37 cellular contexts compared by ENCODE assay signal in genomic region chr2:159116922-159117321, GRCh38.
"Had no signal": no experiment of that assay in that cellular context is flagged by ENCODE, and none has a peak within 500 bp of the region (broad histone marks: within the 10 kb centered on the region; RNA-seq: fewer than 3 reads in every experiment).

No MANE protein-coding gene starts in this region.

- H3K36me3 Mint-ChIP-seq: activated CD8-positive, alpha-beta memory T cell treated with anti-CD3 and anti-CD28 coated beads, Interleukin-2, amount 10 ng/mL, durations not matched to agents 7 days and 5 days; activated naive CD4-positive, alpha-beta T cell treated with anti-CD3 and anti-CD28 coated beads, Interleukin-2, amount 10 ng/mL, durations not matched to agents 7 days and 5 days; activated naive CD4-positive, alpha-beta T cell treated with anti-CD3 and anti-CD28 coated beads, Interleukin-2, amount 50 U/mL, for 24 hours; activated naive CD8-positive, alpha-beta T cell; activated naive CD8-positive, alpha-beta T cell treated with anti-CD3 and anti-CD28 coated beads, Interleukin-2, amount 10 ng/mL, durations not matched to agents 7 days and 5 days; WTC11 had no signal

- H3K27ac Mint-ChIP-seq: activated CD4-positive, alpha-beta memory T cell treated with anti-CD3 and anti-CD28 coated beads, Interleukin-2, amount 10 ng/mL, durations not matched to agents 7 days and 5 days; activated CD4-positive, alpha-beta T cell treated with anti-CD3 and anti-CD28 coated beads for 36 hours; activated CD4-positive, alpha-beta T cell treated with anti-CD3 and anti-CD28 coated beads, Interleukin-2, amount 10 ng/mL, durations not matched to agents 7 days and 5 days; activated CD8-positive, alpha-beta memory T cell treated with anti-CD3 and anti-CD28 coated beads, Interleukin-2, amount 10 ng/mL, durations not matched to agents 7 days and 5 days; activated CD8-positive, alpha-beta T cell treated with anti-CD3 and anti-CD28 coated beads, Interleukin-2, amount 10 ng/mL, durations not matched to agents 7 days and 5 days; activated naive CD4-positive, alpha-beta T cell treated with anti-CD3 and anti-CD28 coated beads, Interleukin-2, amount 10 ng/mL, durations not matched to agents 7 days and 5 days; activated naive CD4-positive, alpha-beta T cell treated with anti-CD3 and anti-CD28 coated beads, Interleukin-2, amount 50 U/mL, for 24 hours; activated naive CD8-positive, alpha-beta T cell; activated naive CD8-positive, alpha-beta T cell treated with anti-CD3 and anti-CD28 coated beads, Interleukin-2, amount 10 ng/mL, durations not matched to agents 7 days and 5 days; activated naive CD8-positive, alpha-beta T cell treated with anti-CD3 and anti-CD28 coated beads, Interleukin-2, amount 50 U/mL, for 24 hours; activated T-cell treated with anti-CD3 and anti-CD28 coated beads, Interleukin-2, amount 50 U/mL, for 24 hours; activated T-helper 2 cell treated with anti-CD3 and anti-CD28 coated beads, Interferon-gamma antibody, Interleukin-2, Interleukin-4, amounts not matched to agents 10 μg/mL and 5 μg/mL and 100 μg/mL, durations not matched to agents 14 hours and 24 hours and 36 hours; brain; T-helper 1 cell treated with Interleukin-12 subunit alpha and Interleukin-12 subunit beta and Interleukin-4 antibody, amounts not matched to agents 30 μg/mL and 1 μg/mL, for 36 hours; T-helper 2 cell treated with Interferon-gamma antibody and Interleukin-4, amounts not matched to agents 5 μg/mL and 100 μg/mL, for 36 hours; WTC11 had no signal

- H3K4me1 Mint-ChIP-seq: activated CD8-positive, alpha-beta memory T cell treated with anti-CD3 and anti-CD28 coated beads, Interleukin-2, amount 10 ng/mL, durations not matched to agents 7 days and 5 days; activated naive CD8-positive, alpha-beta T cell treated with anti-CD3 and anti-CD28 coated beads, Interleukin-2, amount 50 U/mL, for 24 hours; central memory CD8-positive, alpha-beta T cell had no signal

- H3K27ac ChIP-seq: ascending aorta, cardiac muscle cell, WERI-Rb-1 had no signal

- H3K9me3 ChIP-seq: ascending aorta had no signal

- H3K4me3 Mint-ChIP-seq: activated CD4-positive, alpha-beta memory T cell treated with anti-CD3 and anti-CD28 coated beads, Interleukin-2, amount 10 ng/mL, durations not matched to agents 7 days and 5 days; activated CD4-positive, alpha-beta T cell treated with anti-CD3 and anti-CD28 coated beads for 36 hours; activated CD4-positive, alpha-beta T cell treated with anti-CD3 and anti-CD28 coated beads, Interleukin-2, amount 10 ng/mL, durations not matched to agents 7 days and 5 days; activated CD8-positive, alpha-beta memory T cell treated with anti-CD3 and anti-CD28 coated beads, Interleukin-2, amount 10 ng/mL, durations not matched to agents 7 days and 5 days; activated CD8-positive, alpha-beta T cell treated with anti-CD3 and anti-CD28 coated beads, Interleukin-2, amount 10 ng/mL, durations not matched to agents 7 days and 5 days; activated naive CD4-positive, alpha-beta T cell treated with anti-CD3 and anti-CD28 coated beads, Interleukin-2, amount 10 ng/mL, durations not matched to agents 7 days and 5 days; activated naive CD4-positive, alpha-beta T cell treated with anti-CD3 and anti-CD28 coated beads, Interleukin-2, amount 50 U/mL, for 24 hours; activated naive CD8-positive, alpha-beta T cell; activated naive CD8-positive, alpha-beta T cell treated with anti-CD3 and anti-CD28 coated beads, Interleukin-2, amount 10 ng/mL, durations not matched to agents 7 days and 5 days; activated naive CD8-positive, alpha-beta T cell treated with anti-CD3 and anti-CD28 coated beads, Interleukin-2, amount 50 U/mL, for 24 hours; activated T-cell treated with anti-CD3 and anti-CD28 coated beads, Interleukin-2, amount 50 U/mL, for 24 hours; brain; central memory CD8-positive, alpha-beta T cell; T-helper 1 cell treated with Interleukin-12 subunit alpha and Interleukin-12 subunit beta and Interleukin-4 antibody, amounts not matched to agents 30 μg/mL and 1 μg/mL, for 36 hours; T-helper 2 cell treated with Interferon-gamma antibody and Interleukin-4, amounts not matched to agents 5 μg/mL and 100 μg/mL, for 36 hours; WTC11 had no signal

- H3K36me3 ChIP-seq: ascending aorta, cardiac muscle cell, WERI-Rb-1 had no signal

- DNase-seq: activated CD4-positive, alpha-beta memory T cell treated with anti-CD3 and anti-CD28 coated beads, Interleukin-2, amount 10 ng/mL, durations not matched to agents 7 days and 5 days; activated CD4-positive, alpha-beta T cell treated with anti-CD3 and anti-CD28 coated beads for 1 hour; activated CD4-positive, alpha-beta T cell treated with anti-CD3 and anti-CD28 coated beads for 36 hours; activated CD4-positive, alpha-beta T cell treated with anti-CD3 and anti-CD28 coated beads for 48 hours; activated CD4-positive, alpha-beta T cell treated with anti-CD3 and anti-CD28 coated beads, Interleukin-2, amount 10 ng/mL, durations not matched to agents 7 days and 5 days; activated CD4-positive, alpha-beta T cell treated with anti-CD3 and anti-CD28 coated beads, Interleukin-2, amount 50 U/mL, for 48 hours; activated CD4-positive, CD25-positive, alpha-beta regulatory T cell; activated CD8-positive, alpha-beta memory T cell treated with anti-CD3 and anti-CD28 coated beads for 24 hours; activated CD8-positive, alpha-beta memory T cell treated with anti-CD3 and anti-CD28 coated beads, Interleukin-2, amount 10 ng/mL, durations not matched to agents 7 days and 5 days; activated CD8-positive, alpha-beta memory T cell treated with anti-CD3 and anti-CD28 coated beads, Interleukin-2, amount 50 U/mL, for 48 hours; activated CD8-positive, alpha-beta T cell treated with anti-CD3 and anti-CD28 coated beads, Interleukin-2, amount 10 ng/mL, durations not matched to agents 7 days and 5 days; activated effector memory CD4-positive, alpha-beta T cell treated with Interleukin-2 at 50 U/mL for 16 hours; activated gamma-delta T cell; activated naive CD4-positive, alpha-beta T cell treated with anti-CD3 and anti-CD28 coated beads, Interleukin-2, amount 10 ng/mL, durations not matched to agents 7 days and 5 days; activated naive CD4-positive, alpha-beta T cell treated with Interleukin-2 at 50 U/mL for 16 hours; activated naive CD8-positive, alpha-beta T cell treated with anti-CD3 and anti-CD28 coated beads, Interleukin-2, amount 10 ng/mL, durations not matched to agents 7 days and 5 days; activated naive CD8-positive, alpha-beta T cell treated with anti-CD3 and anti-CD28 coated beads, Interleukin-2, amount 50 U/mL, for 24 hours; activated T-cell treated with anti-CD3 and anti-CD28 coated beads, Interleukin-2, amount 50 U/mL, for 24 hours; activated T-cell treated with anti-CD3 and anti-CD28 coated beads, Interleukin-2, amount 50 U/mL, for 48 hours; amygdala; anterior cingulate cortex; caudate nucleus; cerebellar nuclear complex; T-helper 1 cell; T-helper 2 cell; T-helper 9 cell; WERI-Rb-1 had no signal

- H3K4me3 ChIP-seq: ascending aorta, cardiac muscle cell had no signal

- H3K9me3 Mint-ChIP-seq: activated CD4-positive, alpha-beta memory T cell treated with anti-CD3 and anti-CD28 coated beads, Interleukin-2, amount 10 ng/mL, durations not matched to agents 7 days and 5 days; activated CD4-positive, alpha-beta T cell treated with anti-CD3 and anti-CD28 coated beads, Interleukin-2, amount 10 ng/mL, durations not matched to agents 7 days and 5 days; activated naive CD4-positive, alpha-beta T cell treated with anti-CD3 and anti-CD28 coated beads, Interleukin-2, amount 10 ng/mL, durations not matched to agents 7 days and 5 days; activated naive CD4-positive, alpha-beta T cell treated with anti-CD3 and anti-CD28 coated beads, Interleukin-2, amount 50 U/mL, for 24 hours; activated naive CD8-positive, alpha-beta T cell treated with anti-CD3 and anti-CD28 coated beads, Interleukin-2, amount 10 ng/mL, durations not matched to agents 7 days and 5 days; activated naive CD8-positive, alpha-beta T cell treated with anti-CD3 and anti-CD28 coated beads, Interleukin-2, amount 50 U/mL, for 24 hours; activated T-cell treated with anti-CD3 and anti-CD28 coated beads, Interleukin-2, amount 50 U/mL, for 24 hours; activated T-helper 2 cell treated with anti-CD3 and anti-CD28 coated beads, Interferon-gamma antibody, Interleukin-2, Interleukin-4, amounts not matched to agents 10 μg/mL and 5 μg/mL and 100 μg/mL, durations not matched to agents 14 hours and 24 hours and 36 hours; central memory CD8-positive, alpha-beta T cell; T-helper 1 cell treated with Interleukin-12 subunit alpha and Interleukin-12 subunit beta and Interleukin-4 antibody, amounts not matched to agents 30 μg/mL and 1 μg/mL, for 36 hours; T-helper 2 cell treated with Interferon-gamma antibody and Interleukin-4, amounts not matched to agents 5 μg/mL and 100 μg/mL, for 36 hours had no signal

- H3K27me3 Mint-ChIP-seq: activated CD4-positive, alpha-beta memory T cell treated with anti-CD3 and anti-CD28 coated beads, Interleukin-2, amount 10 ng/mL, durations not matched to agents 7 days and 5 days; activated CD4-positive, alpha-beta T cell treated with anti-CD3 and anti-CD28 coated beads for 36 hours; activated CD4-positive, alpha-beta T cell treated with anti-CD3 and anti-CD28 coated beads, Interleukin-2, amount 10 ng/mL, durations not matched to agents 7 days and 5 days; activated naive CD4-positive, alpha-beta T cell treated with anti-CD3 and anti-CD28 coated beads, Interleukin-2, amount 10 ng/mL, durations not matched to agents 7 days and 5 days; activated naive CD4-positive, alpha-beta T cell treated with anti-CD3 and anti-CD28 coated beads, Interleukin-2, amount 50 U/mL, for 24 hours; activated naive CD8-positive, alpha-beta T cell; activated naive CD8-positive, alpha-beta T cell treated with anti-CD3 and anti-CD28 coated beads, Interleukin-2, amount 50 U/mL, for 24 hours; activated T-cell treated with anti-CD3 and anti-CD28 coated beads, Interleukin-2, amount 50 U/mL, for 24 hours had no signal
